ENCODE assay signal across 19 cellular contexts in the genomic region with DNA sequence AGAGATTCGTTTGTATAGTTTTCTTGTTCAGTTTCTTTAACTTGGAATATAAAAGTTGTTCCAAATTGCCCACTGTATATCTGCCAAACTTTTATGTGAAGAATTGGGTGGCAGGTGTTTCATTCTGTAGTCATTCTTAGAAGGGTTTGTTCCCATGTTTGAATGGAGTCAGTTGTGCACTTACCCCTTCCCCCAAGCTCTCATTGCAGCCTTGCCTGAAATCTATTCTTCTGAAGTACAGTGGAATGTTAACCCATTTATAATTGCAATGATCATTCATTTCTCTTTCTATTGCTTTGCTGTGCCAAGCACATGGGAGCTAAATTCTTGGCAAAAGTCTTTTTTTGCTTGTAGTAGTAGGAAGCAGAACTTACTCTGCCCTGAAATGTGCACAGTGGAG.
"Had no signal": no experiment of that assay in that cellular context is flagged by ENCODE, and none has a peak within 500 bp of the region (broad histone marks: within the 10 kb centered on the region; RNA-seq: fewer than 3 reads in every experiment).

No MANE protein-coding gene starts in this region.

- H3K27ac ChIP-seq: heart right ventricle, left ventricle myocardium inferior, lower lobe of right lung, thoracic aorta, transverse colon had no signal

- H3K4me3 ChIP-seq: heart right ventricle, left ventricle myocardium inferior, lower lobe of right lung, thoracic aorta, transverse colon had no signal

- H3K9me3 ChIP-seq: lower lobe of right lung, transverse colon had no signal

- ATAC-seq: esophagus mucosa; heart right ventricle; lower lobe of right lung; naive thymus-derived CD4-positive, alpha-beta T cell; right cardiac atrium; stimulated activated effector memory CD8-positive, alpha-beta T cell treated with anti-CD3 and anti-CD28 coated beads, Interleukin-12 subunit alpha, Interleukin-12 subunit beta, amount 100 ng/mL, for 72 hours had no signal

- H3K36me3 ChIP-seq: heart right ventricle, left ventricle myocardium inferior, lower lobe of right lung, thoracic aorta, transverse colon had no signal

- DNase-seq: effector memory CD4-positive, alpha-beta T cell; heart right ventricle; hypothalamus; islet precursor cell; left ventricle myocardium inferior; lower lobe of right lung; mesenchymal stem cell; midbrain; naive thymus-derived CD4-positive, alpha-beta T cell; nephron progenitor cell; right cardiac atrium; stimulated activated CD4-positive, alpha-beta T cell treated with anti-CD3 and anti-CD28 coated beads, Interleukin-4, amount 100 ng/mL, for 1 hour; stimulated activated CD8-positive, alpha-beta memory T cell treated with anti-CD3 and anti-CD28 coated beads, Interleukin-4, amount 100 ng/mL, for 48 hours; transverse colon had no signal

- H3K27me3 ChIP-seq: heart right ventricle, transverse colon had no signal

- FAIRE-seq: endometrium, frontal cortex had no signal

- H3K4me1 ChIP-seq: heart right ventricle, left ventricle myocardium inferior, lower lobe of right lung had no signal
